1 cellular context compared by ENCODE assay signal in genomic region chr1:35557611-35558373, GRCh38.
TF ChIP-seq lines count a peak whose summit lies in the region.

A gene with protein sequence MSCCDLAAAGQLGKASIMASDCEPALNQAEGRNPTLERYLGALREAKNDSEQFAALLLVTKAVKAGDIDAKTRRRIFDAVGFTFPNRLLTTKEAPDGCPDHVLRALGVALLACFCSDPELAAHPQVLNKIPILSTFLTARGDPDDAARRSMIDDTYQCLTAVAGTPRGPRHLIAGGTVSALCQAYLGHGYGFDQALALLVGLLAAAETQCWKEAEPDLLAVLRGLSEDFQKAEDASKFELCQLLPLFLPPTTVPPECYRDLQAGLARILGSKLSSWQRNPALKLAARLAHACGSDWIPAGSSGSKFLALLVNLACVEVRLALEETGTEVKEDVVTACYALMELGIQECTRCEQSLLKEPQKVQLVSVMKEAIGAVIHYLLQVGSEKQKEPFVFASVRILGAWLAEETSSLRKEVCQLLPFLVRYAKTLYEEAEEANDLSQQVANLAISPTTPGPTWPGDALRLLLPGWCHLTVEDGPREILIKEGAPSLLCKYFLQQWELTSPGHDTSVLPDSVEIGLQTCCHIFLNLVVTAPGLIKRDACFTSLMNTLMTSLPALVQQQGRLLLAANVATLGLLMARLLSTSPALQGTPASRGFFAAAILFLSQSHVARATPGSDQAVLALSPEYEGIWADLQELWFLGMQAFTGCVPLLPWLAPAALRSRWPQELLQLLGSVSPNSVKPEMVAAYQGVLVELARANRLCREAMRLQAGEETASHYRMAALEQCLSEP (plus strand): TSS chr1:35557799. CDS start chr1:35558191, 392 bp downstream.

TF ChIP-seq in HepG2, 621 proteins besides CTCF, POLR2A, EP300 and RAD21 (continued from another document and continues in another):
- TF ChIP-seq, protein P1, sequence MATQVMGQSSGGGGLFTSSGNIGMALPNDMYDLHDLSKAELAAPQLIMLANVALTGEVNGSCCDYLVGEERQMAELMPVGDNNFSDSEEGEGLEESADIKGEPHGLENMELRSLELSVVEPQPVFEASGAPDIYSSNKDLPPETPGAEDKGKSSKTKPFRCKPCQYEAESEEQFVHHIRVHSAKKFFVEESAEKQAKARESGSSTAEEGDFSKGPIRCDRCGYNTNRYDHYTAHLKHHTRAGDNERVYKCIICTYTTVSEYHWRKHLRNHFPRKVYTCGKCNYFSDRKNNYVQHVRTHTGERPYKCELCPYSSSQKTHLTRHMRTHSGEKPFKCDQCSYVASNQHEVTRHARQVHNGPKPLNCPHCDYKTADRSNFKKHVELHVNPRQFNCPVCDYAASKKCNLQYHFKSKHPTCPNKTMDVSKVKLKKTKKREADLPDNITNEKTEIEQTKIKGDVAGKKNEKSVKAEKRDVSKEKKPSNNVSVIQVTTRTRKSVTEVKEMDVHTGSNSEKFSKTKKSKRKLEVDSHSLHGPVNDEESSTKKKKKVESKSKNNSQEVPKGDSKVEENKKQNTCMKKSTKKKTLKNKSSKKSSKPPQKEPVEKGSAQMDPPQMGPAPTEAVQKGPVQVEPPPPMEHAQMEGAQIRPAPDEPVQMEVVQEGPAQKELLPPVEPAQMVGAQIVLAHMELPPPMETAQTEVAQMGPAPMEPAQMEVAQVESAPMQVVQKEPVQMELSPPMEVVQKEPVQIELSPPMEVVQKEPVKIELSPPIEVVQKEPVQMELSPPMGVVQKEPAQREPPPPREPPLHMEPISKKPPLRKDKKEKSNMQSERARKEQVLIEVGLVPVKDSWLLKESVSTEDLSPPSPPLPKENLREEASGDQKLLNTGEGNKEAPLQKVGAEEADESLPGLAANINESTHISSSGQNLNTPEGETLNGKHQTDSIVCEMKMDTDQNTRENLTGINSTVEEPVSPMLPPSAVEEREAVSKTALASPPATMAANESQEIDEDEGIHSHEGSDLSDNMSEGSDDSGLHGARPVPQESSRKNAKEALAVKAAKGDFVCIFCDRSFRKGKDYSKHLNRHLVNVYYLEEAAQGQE (IDR thresholded peaks at IDR 0.05; ENCODE audit: borderline replicate concordance in 1 of 2, low read depth in 1 of 2, low read length in 2 of 2): peak in 1 of 2 experiments; percentile 48; a peak in 1 of 4 replicates
- TF ChIP-seq KLF12 (CRISPR knock-in tag; IDR thresholded peaks at IDR 0.05; ENCODE audit: borderline replicate concordance) (peak; percentile 52; the same call in 1 of the 2 replicates), PHF5A (CRISPR knock-in tag; IDR thresholded peaks at IDR 0.05; ENCODE audit: low read depth, unreplicated experiment) (peak; percentile 61), DZIP1 (CRISPR knock-in tag; IDR thresholded peaks at IDR 0.05) (no peak), TGIF2 (CRISPR knock-in tag; IDR thresholded peaks at IDR 0.05) (peak; percentile 33; the same call in 1 of the 2 replicates), ETV5 (CRISPR knock-in tag; IDR thresholded peaks at IDR 0.05; ENCODE audit: borderline replicate concordance) (peak; percentile 42; the same call in 1 of the 2 replicates), RFX5 (IDR thresholded peaks at IDR 0.05; ENCODE audit: low read depth, low read length) (0 out of 2 replicates have a peak, but pooled peaks have one; percentile 9), ZNF589 (CRISPR knock-in tag; conservative IDR thresholded peaks at IDR 0.05) (peak; percentile 39; the same call in 1 of the 2 replicates), ZNF766 (CRISPR knock-in tag; IDR thresholded peaks at IDR 0.05; ENCODE audit: borderline replicate concordance) (0 out of 2 replicates have a peak, but pooled peaks have one; percentile 67), DMAP1 (CRISPR knock-in tag; IDR thresholded peaks at IDR 0.05) (peak; percentile 34), ATF1 (CRISPR knock-in tag; IDR thresholded peaks at IDR 0.05) (no peak), MAFK (conservative IDR thresholded peaks at IDR 0.05 in 1 of 2, IDR thresholded peaks at IDR 0.05 in 1 of 2; ENCODE audit: low read length in 2 of 2) (no peak), CENPBD1 (CRISPR knock-in tag; IDR thresholded peaks at IDR 0.05; ENCODE audit: borderline replicate concordance, low read depth) (no peak), SALL1 (CRISPR knock-in tag; IDR thresholded peaks at IDR 0.05) (peak; percentile 75), ZNF674 (CRISPR knock-in tag; IDR thresholded peaks at IDR 0.05; ENCODE audit: low read depth) (0 out of 2 replicates have a peak, but pooled peaks have one; percentile 32), ATM (IDR thresholded peaks at IDR 0.05; ENCODE audit: borderline replicate concordance) (no peak), FOXK1 (CRISPR knock-in tag; IDR thresholded peaks at IDR 0.05; ENCODE audit: borderline replicate concordance, low read depth) (peak; percentile 44; the same call in 1 of the 2 replicates), ZNF468 (CRISPR knock-in tag; IDR thresholded peaks at IDR 0.05) (0 out of 2 replicates have a peak, but pooled peaks have one; percentile 63), SCMH1 (CRISPR knock-in tag; IDR thresholded peaks at IDR 0.05; ENCODE audit: borderline replicate concordance) (no peak), ZFP1 (CRISPR knock-in tag; IDR thresholded peaks at IDR 0.05) (no peak), ZNF644 (CRISPR knock-in tag; IDR thresholded peaks at IDR 0.05; ENCODE audit: low read depth) (0 out of 2 replicates have a peak, but pooled peaks have one; percentile 29), BHLHE40 (IDR thresholded peaks at IDR 0.05; ENCODE audit: low read length) (no peak; the same call in 1 of the 2 replicates), ZNF383 (CRISPR knock-in tag; IDR thresholded peaks at IDR 0.05; ENCODE audit: borderline replicate concordance) (peak; percentile 78; the same call in 1 of the 2 replicates), ZBTB21 (CRISPR knock-in tag; IDR thresholded peaks at IDR 0.05) (no peak), HOXA5 (CRISPR knock-in tag; IDR thresholded peaks at IDR 0.05) (no peak; the same call in none of the 2 replicates), XRCC5 (optimal IDR thresholded peaks at IDR 0.05; ENCODE audit: low read length) (peak; percentile 48), ZNF616 (CRISPR knock-in tag; IDR thresholded peaks at IDR 0.05; ENCODE audit: low read depth) (no peak), ZNF44 (CRISPR knock-in tag; IDR thresholded peaks at IDR 0.05) (0 out of 2 replicates have a peak, but pooled peaks have one; percentile 22), FOXJ3 (CRISPR knock-in tag; IDR thresholded peaks at IDR 0.05; ENCODE audit: borderline replicate concordance) (0 out of 2 replicates have a peak, but pooled peaks have one; percentile 55), ZBTB33 (CRISPR knock-in tag; IDR thresholded peaks at IDR 0.05) (no peak), ZNF101 (CRISPR knock-in tag; IDR thresholded peaks at IDR 0.05; ENCODE audit: borderline replicate concordance, low read depth) (no peak), KLF13 (CRISPR knock-in tag; IDR thresholded peaks at IDR 0.05) (no peak), MIER2 (CRISPR knock-in tag; IDR thresholded peaks at IDR 0.05) (no peak), NR2F6 (IDR thresholded peaks at IDR 0.05) (no peak), NR2F6 (CRISPR knock-in tag; IDR thresholded peaks at IDR 0.05) (no peak), ZBTB46 (CRISPR knock-in tag; IDR thresholded peaks at IDR 0.05; ENCODE audit: borderline replicate concordance) (no peak), ARHGAP35 (CRISPR knock-in tag; IDR thresholded peaks at IDR 0.05; ENCODE audit: borderline replicate concordance) (peak; percentile 39; the same call in 1 of the 2 replicates)
- TF ChIP-seq, protein P2, sequence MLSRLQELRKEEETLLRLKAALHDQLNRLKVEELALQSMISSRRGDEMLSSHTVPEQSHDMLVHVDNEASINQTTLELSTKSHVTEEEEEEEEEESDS (CRISPR knock-in tag; IDR thresholded peaks at IDR 0.05; ENCODE audit: borderline replicate concordance): no peak
- TF ChIP-seq, protein P3, sequence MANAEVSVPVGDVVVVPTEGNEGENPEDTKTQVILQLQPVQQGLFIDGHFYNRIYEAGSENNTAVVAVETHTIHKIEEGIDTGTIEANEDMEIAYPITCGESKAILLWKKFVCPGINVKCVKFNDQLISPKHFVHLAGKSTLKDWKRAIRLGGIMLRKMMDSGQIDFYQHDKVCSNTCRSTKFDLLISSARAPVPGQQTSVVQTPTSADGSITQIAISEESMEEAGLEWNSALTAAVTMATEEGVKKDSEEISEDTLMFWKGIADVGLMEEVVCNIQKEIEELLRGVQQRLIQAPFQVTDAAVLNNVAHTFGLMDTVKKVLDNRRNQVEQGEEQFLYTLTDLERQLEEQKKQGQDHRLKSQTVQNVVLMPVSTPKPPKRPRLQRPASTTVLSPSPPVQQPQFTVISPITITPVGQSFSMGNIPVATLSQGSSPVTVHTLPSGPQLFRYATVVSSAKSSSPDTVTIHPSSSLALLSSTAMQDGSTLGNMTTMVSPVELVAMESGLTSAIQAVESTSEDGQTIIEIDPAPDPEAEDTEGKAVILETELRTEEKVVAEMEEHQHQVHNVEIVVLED (CRISPR knock-in tag; IDR thresholded peaks at IDR 0.05; ENCODE audit: borderline replicate concordance): peak; percentile 86
- TF ChIP-seq, protein P4, sequence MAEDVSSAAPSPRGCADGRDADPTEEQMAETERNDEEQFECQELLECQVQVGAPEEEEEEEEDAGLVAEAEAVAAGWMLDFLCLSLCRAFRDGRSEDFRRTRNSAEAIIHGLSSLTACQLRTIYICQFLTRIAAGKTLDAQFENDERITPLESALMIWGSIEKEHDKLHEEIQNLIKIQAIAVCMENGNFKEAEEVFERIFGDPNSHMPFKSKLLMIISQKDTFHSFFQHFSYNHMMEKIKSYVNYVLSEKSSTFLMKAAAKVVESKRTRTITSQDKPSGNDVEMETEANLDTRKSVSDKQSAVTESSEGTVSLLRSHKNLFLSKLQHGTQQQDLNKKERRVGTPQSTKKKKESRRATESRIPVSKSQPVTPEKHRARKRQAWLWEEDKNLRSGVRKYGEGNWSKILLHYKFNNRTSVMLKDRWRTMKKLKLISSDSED (CRISPR knock-in tag; IDR thresholded peaks at IDR 0.05): no peak
- TF ChIP-seq, protein P5, sequence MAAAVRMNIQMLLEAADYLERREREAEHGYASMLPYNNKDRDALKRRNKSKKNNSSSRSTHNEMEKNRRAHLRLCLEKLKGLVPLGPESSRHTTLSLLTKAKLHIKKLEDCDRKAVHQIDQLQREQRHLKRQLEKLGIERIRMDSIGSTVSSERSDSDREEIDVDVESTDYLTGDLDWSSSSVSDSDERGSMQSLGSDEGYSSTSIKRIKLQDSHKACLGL (CRISPR knock-in tag; IDR thresholded peaks at IDR 0.05): no peak
- TF ChIP-seq, protein P6, sequence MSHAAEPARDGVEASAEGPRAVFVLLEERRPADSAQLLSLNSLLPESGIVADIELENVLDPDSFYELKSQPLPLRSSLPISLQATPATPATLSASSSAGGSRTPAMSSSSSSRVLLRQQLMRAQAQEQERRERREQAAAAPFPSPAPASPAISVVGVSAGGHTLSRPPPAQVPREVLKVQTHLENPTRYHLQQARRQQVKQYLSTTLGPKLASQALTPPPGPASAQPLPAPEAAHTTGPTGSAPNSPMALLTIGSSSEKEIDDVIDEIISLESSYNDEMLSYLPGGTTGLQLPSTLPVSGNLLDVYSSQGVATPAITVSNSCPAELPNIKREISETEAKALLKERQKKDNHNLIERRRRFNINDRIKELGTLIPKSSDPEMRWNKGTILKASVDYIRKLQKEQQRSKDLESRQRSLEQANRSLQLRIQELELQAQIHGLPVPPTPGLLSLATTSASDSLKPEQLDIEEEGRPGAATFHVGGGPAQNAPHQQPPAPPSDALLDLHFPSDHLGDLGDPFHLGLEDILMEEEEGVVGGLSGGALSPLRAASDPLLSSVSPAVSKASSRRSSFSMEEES (CRISPR knock-in tag; IDR thresholded peaks at IDR 0.05): no peak
